In the genomic region with DNA sequence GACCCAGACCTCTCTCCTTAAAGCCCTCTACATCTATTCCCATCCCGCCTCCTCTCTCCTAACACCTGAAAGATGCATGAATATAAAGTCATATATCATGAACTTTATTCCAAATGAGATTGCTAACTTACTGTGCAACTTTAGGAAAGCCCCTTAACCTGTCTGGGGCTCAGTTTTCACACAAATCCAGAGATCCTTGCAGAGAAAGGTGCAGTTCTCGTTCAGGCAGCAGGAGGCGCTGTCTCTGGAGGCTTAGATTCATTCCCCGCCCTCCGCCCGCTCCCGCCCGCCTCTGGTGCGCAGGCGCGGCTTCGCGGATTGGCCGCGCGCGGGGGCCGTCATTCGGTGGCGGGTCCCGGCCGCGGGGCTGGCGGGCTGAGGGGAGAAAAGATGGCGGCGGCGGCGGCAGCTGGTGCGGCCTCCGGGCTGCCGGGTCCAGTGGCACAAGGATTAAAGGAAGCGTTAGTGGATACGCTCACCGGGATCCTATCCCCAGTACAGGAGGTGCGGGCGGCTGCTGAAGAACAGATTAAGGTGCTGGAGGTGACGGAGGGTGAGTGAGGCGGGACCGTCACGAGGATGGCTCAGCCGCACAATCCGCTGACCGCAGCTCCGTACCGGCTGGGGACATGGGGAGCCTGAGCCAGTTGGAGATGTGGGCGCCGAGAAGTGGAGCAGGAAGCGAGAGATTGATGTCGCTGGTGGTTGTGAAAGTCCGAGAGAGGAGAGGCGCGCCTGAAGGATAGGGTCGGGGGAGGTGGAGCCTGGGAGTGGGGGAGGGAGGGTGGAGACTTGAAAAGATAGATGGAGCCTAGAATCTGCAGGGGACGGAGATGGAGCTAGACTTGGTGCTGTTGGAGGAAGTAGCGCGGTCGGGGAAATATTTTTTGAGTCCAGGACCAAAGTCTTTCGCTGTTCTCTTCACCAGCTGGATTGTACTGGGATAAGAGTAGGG, we compare ENCODE assay signal across 8 cellular contexts. TPM values are rescaled to one million over a fixed set of nuclear protein-coding genes. Genes with fewer than 3 reads are reported as not detected.
DNase-seq lines count a peak whose midpoint lies in the region; ATAC-seq and TF ChIP-seq lines count a peak whose summit lies in the region.

Gene IPO9 (plus strand): TSS at position 338 of the 955 bp plus-strand sequence. CDS start 53 bp downstream, at position 391.

- H3K27me3 Mint-ChIP-seq in T-helper 1 cell treated with Interleukin-12 subunit alpha and Interleukin-12 subunit beta and Interleukin-4 antibody, amounts not matched to agents 30 μg/mL and 1 μg/mL, for 36 hours (ENCODE audit: low read depth): no peaks in the 10 kb centered on the region
- no peaks in the 10 kb centered on the region for H3K27me3 Mint-ChIP-seq in progenitor cell of endocrine pancreas

- H3K9me3 ChIP-seq in left ventricle myocardium inferior (replicated peaks): no peaks in the 10 kb centered on the region
- no peaks in the 10 kb centered on the region for H3K9me3 ChIP-seq in upper lobe of right lung

- H3K4me3 ChIP-seq in left ventricle myocardium inferior (peak within 1 kb of the TSS; percentile 98), upper lobe of right lung (peak within 1 kb of the TSS; percentile 98)

- TF ChIP-seq CTCF in GM13977 (IDR thresholded peaks at IDR 0.05; ENCODE audit: extremely low read depth, insufficient read depth, missing control alignments) (peak; percentile 89), left ventricle myocardium inferior (IDR thresholded peaks at IDR 0.05; ENCODE audit: borderline replicate concordance) (peak; percentile 99), progenitor cell of endocrine pancreas (IDR thresholded peaks at IDR 0.05; ENCODE audit: unreplicated experiment) (peak; percentile 98), upper lobe of right lung (IDR thresholded peaks at IDR 0.05) (peak; percentile 98)

- H3K27ac ChIP-seq in left ventricle myocardium inferior (replicated peaks) (peak within 1 kb of the TSS; percentile 95), upper lobe of right lung (peak within 1 kb of the TSS; percentile 95)

- peak; percentile 82 for ATAC-seq in HG02870 (IDR thresholded peaks at IDR 0.05; ENCODE audit: unreplicated experiment)
- peak; percentile 99 for ATAC-seq in upper lobe of right lung

- H3K27me3 ChIP-seq in left ventricle myocardium inferior (ENCODE audit: low read depth): no peaks in the 10 kb centered on the region
- H3K27me3 ChIP-seq in upper lobe of right lung: no peaks in the 10 kb centered on the region

- peaks cover 4% of the 10 kb centered on the region for H3K36me3 Mint-ChIP-seq in T-helper 1 cell treated with Interleukin-12 subunit alpha and Interleukin-12 subunit beta and Interleukin-4 antibody, amounts not matched to agents 30 μg/mL and 1 μg/mL, for 36 hours (ENCODE audit: low read depth)
- H3K36me3 Mint-ChIP-seq in progenitor cell of endocrine pancreas (ENCODE audit: insufficient read depth): no peaks in the 10 kb centered on the region

- in situ Hi-C loops in GM13977 (cut with MboI; ENCODE audit: low pct_unique_long_range_greater_than_20kb, low sequenced_read_pairs, unreplicated experiment): no loop called here

- no peaks in the 10 kb centered on the region for H3K36me3 ChIP-seq in left ventricle myocardium inferior
- H3K36me3 ChIP-seq in upper lobe of right lung: no peaks in the 10 kb centered on the region

- no peaks in the 10 kb centered on the region for H3K9me3 Mint-ChIP-seq in T-helper 1 cell treated with Interleukin-12 subunit alpha and Interleukin-12 subunit beta and Interleukin-4 antibody, amounts not matched to agents 30 μg/mL and 1 μg/mL, for 36 hours
- no peaks in the 10 kb centered on the region for H3K9me3 Mint-ChIP-seq in progenitor cell of endocrine pancreas (ENCODE audit: low read depth)

- H3K4me1 Mint-ChIP-seq in T-helper 1 cell treated with Interleukin-12 subunit alpha and Interleukin-12 subunit beta and Interleukin-4 antibody, amounts not matched to agents 30 μg/mL and 1 μg/mL, for 36 hours (ENCODE audit: low read depth): peaks cover 27% of the 10 kb centered on the region
- H3K4me1 Mint-ChIP-seq in progenitor cell of endocrine pancreas (ENCODE audit: low read depth): peaks cover 29% of the 10 kb centered on the region

- peak within 1 kb of the TSS; percentile 100 for H3K4me3 Mint-ChIP-seq in T-helper 1 cell treated with Interleukin-12 subunit alpha and Interleukin-12 subunit beta and Interleukin-4 antibody, amounts not matched to agents 30 μg/mL and 1 μg/mL, for 36 hours
- peak within 1 kb of the TSS; percentile 97 for H3K4me3 Mint-ChIP-seq in progenitor cell of endocrine pancreas (ENCODE audit: low read depth)

- intact Hi-C loops in left ventricle myocardium inferior (cut with micrococcal nuclease): no loop called here
- intact Hi-C loops in upper lobe of right lung (cut with DNase I): no loop called here

- H3K27ac Mint-ChIP-seq in T-helper 1 cell treated with Interleukin-12 subunit alpha and Interleukin-12 subunit beta and Interleukin-4 antibody, amounts not matched to agents 30 μg/mL and 1 μg/mL, for 36 hours: peak within 1 kb of the TSS; percentile 93
- peak within 1 kb of the TSS; percentile 98 for H3K27ac Mint-ChIP-seq in progenitor cell of endocrine pancreas

- H3K4me1 ChIP-seq in left ventricle myocardium inferior: peaks cover 65% of the 10 kb centered on the region
- H3K4me1 ChIP-seq in upper lobe of right lung: peaks cover 34% of the 10 kb centered on the region

- DNase-seq in GM13977 (ENCODE audit: low spot score) (peak; percentile 98), NCI-H146 treated with DMSO at 0.1 percent for 48 hours (lab: John Stamatoyannopoulos, UW; ENCODE audit: unreplicated experiment) (peak; percentile 80), amniotic stem cell (lab: John Stamatoyannopoulos, UW) (peak; percentile 90), left ventricle myocardium inferior (peak; percentile 95), progenitor cell of endocrine pancreas (ENCODE audit: low spot score, unreplicated experiment) (peak; percentile 93), upper lobe of right lung (peak; percentile 96)

RNA-seq across cellular contexts. Expression of gene IPO9, which starts in this region (rescaled TPM):
- 20.1 TPM for total RNA-seq in left ventricle myocardium inferior
- total RNA-seq in progenitor cell of endocrine pancreas: 94.9 and 99.8 TPM in 2 replicates
- total RNA-seq in upper lobe of right lung: 44.5 TPM

Comparison
In these comparisons a context has a peak if more than half of its experiments do, and no peak if none do; other contexts are left out.
1. Peak in every context shown above with its lines: DNase-seq, ATAC-seq, H3K4me3 ChIP-seq and H3K27ac ChIP-seq.